In genomic region chr12:45703942-45704341, GRCh38 we compare ENCODE assay signal across 23 cellular contexts. TPM values are rescaled to one million over a fixed set of nuclear protein-coding genes. Genes with fewer than 3 reads are reported as not detected.
DNase-seq lines count a peak whose midpoint lies in the region; ATAC-seq, FAIRE-seq and TF ChIP-seq lines count a peak whose summit lies in the region.
"Had no signal": no experiment of that assay in that cellular context is flagged by ENCODE, and none has a peak within 500 bp of the region (broad histone marks: within the 10 kb centered on the region; RNA-seq: fewer than 3 reads in every experiment).

No MANE protein-coding gene starts in this region.

- in situ Hi-C loops in GM23248 (cut with MboI): no loop called here

- no peak overlapping the region for H3K4me2 ChIP-seq in GM23248 (ENCODE audit: unreplicated experiment)

- H3K27ac ChIP-seq in GM23248: no peak overlapping the region
- H3K27ac ChIP-seq: esophagus squamous epithelium, neutrophil, tibial nerve had no signal

- DNase-seq in GM23248 (peak; percentile 15), RCC 7860 (ENCODE audit: low spot score) (peak; percentile 16), fibroblast of mammary gland (ENCODE audit: low read depth) (peak; percentile 55), renal cortical epithelial cell (ENCODE audit: low read depth) (peak; percentile 77), mucosa of gallbladder (ENCODE audit: low spot score) (no peak)
- DNase-seq: activated CD4-positive, alpha-beta memory T cell treated with anti-CD3 and anti-CD28 coated beads, Interleukin-2, amount 10 ng/mL, durations not matched to agents 7 days and 5 days; activated naive CD4-positive, alpha-beta T cell; aorta; Caco-2; effector CD8-positive, alpha-beta T cell; esophagus squamous epithelium; immature natural killer cell; KG1; NCI-H187; NCI-H345; stimulated activated CD4-positive, alpha-beta T cell treated with anti-CD3 and anti-CD28 coated beads, Interleukin-4, amount 100 ng/mL, for 1 hour; stimulated activated naive CD8-positive, alpha-beta T cell treated with anti-CD3 and anti-CD28 coated beads, Interleukin-15, Interleukin-2, amounts not matched to agents 100 U/mL and 50 U/mL, for 24 hours had no signal

- no peaks in the 10 kb centered on the region for H3F3A ChIP-seq in GM23248 (ENCODE audit: insufficient read depth)

- H3K4me3 ChIP-seq in GM23248 (no peak overlapping the region), fibroblast of mammary gland (ENCODE audit: control insufficient read depth, low read depth, low read length) (no peak overlapping the region)
- H3K4me3 ChIP-seq: esophagus squamous epithelium, tibial nerve had no signal

- no peak for ATAC-seq in GM21723 (IDR thresholded peaks at IDR 0.05; ENCODE audit: unreplicated experiment)
- ATAC-seq in GM18858 (IDR thresholded peaks at IDR 0.05; ENCODE audit: unreplicated experiment): no peak
- ATAC-seq: stimulated activated naive CD8-positive, alpha-beta T cell treated with anti-CD3 and anti-CD28 coated beads, Interleukin-15, Interleukin-2, amounts not matched to agents 100 U/mL and 50 U/mL, for 24 hours; WTC11 had no signal

- no peaks in the 10 kb centered on the region for H3K4me1 ChIP-seq in GM23248 (ENCODE audit: insufficient read depth)
- H3K4me1 ChIP-seq: esophagus squamous epithelium had no signal

- no peak for FAIRE-seq in RCC 7860 (lab: Jason Lieb, UNC)
- FAIRE-seq: GM18507 had no signal

- H3K36me3 ChIP-seq in GM23248 (ENCODE audit: low read depth): no peaks in the 10 kb centered on the region
- H3K36me3 ChIP-seq: esophagus squamous epithelium, neutrophil had no signal

- H3K9me3 ChIP-seq in GM23248 (ENCODE audit: low read depth): no peaks in the 10 kb centered on the region
- H3K9me3 ChIP-seq: Caco-2, esophagus squamous epithelium, neutrophil had no signal

- H2AFZ ChIP-seq in GM23248: no peak overlapping the region

- H3K27me3 ChIP-seq in GM23248 (replicated peaks; ENCODE audit: insufficient read depth): no peaks in the 10 kb centered on the region
- H3K27me3 ChIP-seq: esophagus squamous epithelium, neutrophil, tibial nerve had no signal

- H4K20me1 ChIP-seq in GM23248 (ENCODE audit: insufficient read depth): no peaks in the 10 kb centered on the region

- no peaks in the 10 kb centered on the region for H3K79me2 ChIP-seq in GM23248 (ENCODE audit: insufficient read depth)

- no peaks in the 10 kb centered on the region for H3K9me2 ChIP-seq in GM23248 (ENCODE audit: insufficient read depth)

- no peak overlapping the region for H3K9ac ChIP-seq in GM23248

- no peak for TF ChIP-seq CTCF in fibroblast of mammary gland (conservative IDR thresholded peaks at IDR 0.05; ENCODE audit: control insufficient read depth, insufficient read depth, low read depth, low read length)

RNA-seq across cellular contexts. Expression of gene ARID2, which starts 25.6 kb away (rescaled TPM):
- 11.6 and 12.1 TPM in 2 replicates for total RNA-seq in GM23248 (2014; rRNA removed; shearing (Covaris generic))
- polyA plus RNA-seq in GM23248 (2016; fragmentation: Nextera tagmentation; extraction: Ambion mirVana): 9.0 and 11.7 TPM in 2 replicates
- total RNA-seq in renal cortical epithelial cell (11.1 and 41.8 TPM in 2 replicates), mucosa of gallbladder (34.1 TPM)
